ENCODE assay signal across 1 cellular context in genomic region chr7:78852951-78853350, GRCh38.
TF ChIP-seq lines count a peak whose summit lies in the region.

No MANE protein-coding gene starts in this region.

TF ChIP-seq in IMR-90, 13 proteins besides CTCF, POLR2A, EP300 and RAD21:
- TF ChIP-seq MXI1 (IDR thresholded peaks at IDR 0.05; ENCODE audit: borderline replicate concordance, low read depth, low read length), result no peak
- no peak for TF ChIP-seq ELK1 (IDR thresholded peaks at IDR 0.05; ENCODE audit: borderline replicate concordance, low read depth, low read length)
- no peak for TF ChIP-seq SMC3 (IDR thresholded peaks at IDR 0.05; ENCODE audit: low read depth, low read length)
